Comparison of ENCODE assay signal across 8 cellular contexts in the genomic region with DNA sequence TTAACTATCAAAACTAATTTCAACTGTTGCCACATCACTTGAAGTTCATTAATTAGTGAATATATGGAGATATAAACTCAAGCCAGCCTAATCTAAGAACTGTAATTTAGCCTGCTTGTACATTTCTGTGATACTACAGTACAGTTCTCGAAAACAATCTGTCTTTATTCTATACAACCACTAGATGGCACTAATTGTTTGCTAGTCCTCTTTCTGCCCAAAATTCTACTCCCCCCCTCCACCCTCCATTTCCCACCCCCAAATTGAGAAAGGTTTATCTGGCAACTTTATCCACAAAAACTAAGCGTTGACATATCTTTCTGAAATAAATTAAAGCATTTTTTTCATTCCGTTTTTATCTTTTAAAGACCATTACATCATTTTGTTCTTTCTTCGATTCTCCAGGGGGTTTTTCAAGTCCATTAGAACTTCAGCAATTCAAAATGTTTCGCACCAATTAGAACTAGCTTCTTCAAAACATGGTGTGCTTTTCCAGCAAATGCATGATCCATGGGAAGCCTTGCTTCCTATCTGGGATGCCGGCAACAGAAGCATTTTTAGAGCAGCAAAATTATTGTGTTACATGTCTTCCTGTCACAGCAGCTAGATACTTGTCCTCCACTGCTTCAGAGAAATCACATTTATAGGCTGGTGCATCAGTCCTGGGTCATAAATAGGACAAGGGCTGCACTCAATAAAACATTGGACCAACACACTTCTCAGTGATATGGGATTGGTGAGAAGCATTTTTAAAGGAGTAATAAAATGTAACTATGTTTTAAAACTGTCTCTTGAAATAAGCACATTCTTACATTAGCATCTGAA.
A peak's percentile ranks its signal among the peaks of the same experiment; 100 is the strongest.
DNase-seq lines count a peak whose midpoint lies in the region; ATAC-seq, FAIRE-seq and TF ChIP-seq lines count a peak whose summit lies in the region.

No MANE protein-coding gene starts in this region.

- H3K4me3 ChIP-seq in LNCaP clone FGC (ENCODE audit: low read depth, low read length) = no peak overlapping the region
- H3K4me3 ChIP-seq in K562 = no peak overlapping the region
- no peak overlapping the region for H3K4me3 ChIP-seq in mesenchymal stem cell (ENCODE audit: insufficient read depth in 1 of 2, low read depth in 1 of 2, low read length in 2 of 2)

- in situ Hi-C loops in K562 (cut with MboI) = no loop called here

- peak; percentile 51 for DNase-seq in NCI-H2171 treated with DMSO at 0.1 percent for 48 hours (lab: John Stamatoyannopoulos, UW)
- DNase-seq in NCI-H2171 (lab: John Stamatoyannopoulos, UW) = no peak
- no peak for DNase-seq in LNCaP clone FGC (ENCODE audit: low read depth)
- DNase-seq in K562 (ENCODE audit: extremely low read depth in 1 of 4, low spot score in 3 of 4) = peak; percentile 2 to 41 (median 30)
- DNase-seq in mesenchymal stem cell = peak; percentile 16
- DNase-seq in cerebellar nuclear complex (lab: John Stamatoyannopoulos, UW) = no peak
- no peak for DNase-seq in stimulated activated naive CD4-positive, alpha-beta T cell (lab: John Stamatoyannopoulos, UW)
- no peak for DNase-seq in activated CD4-positive, CD25-positive, alpha-beta regulatory T cell (lab: John Stamatoyannopoulos, UW)

- H3K27me3 ChIP-seq in K562 (ENCODE audit: control insufficient read depth in 2 of 2, insufficient read depth in 2 of 2, low read length in 2 of 2) = no peaks in the 10 kb centered on the region
- H3K27me3 ChIP-seq in mesenchymal stem cell (ENCODE audit: control insufficient read depth in 1 of 2, insufficient read depth in 1 of 2, low read length in 2 of 2) = peaks cover 54 to 85% of the 10 kb centered on the region in 2 experiments

- no peaks in the 10 kb centered on the region for H3K9me3 ChIP-seq in K562 (replicated peaks; ENCODE audit: control insufficient read depth, insufficient read depth, low read depth, low read length)
- H3K9me3 ChIP-seq in mesenchymal stem cell (ENCODE audit: control insufficient read depth, low read length) = no peaks in the 10 kb centered on the region

- ATAC-seq in K562 = peak; percentile 55; the same call in 1 of the 3 replicates

- H4K91ac ChIP-seq in mesenchymal stem cell (ENCODE audit: low read length) = no peak overlapping the region

- H3K79me1 ChIP-seq in mesenchymal stem cell (replicated peaks; ENCODE audit: low read length, poor library complexity, severe bottlenecking) = no peaks in the 10 kb centered on the region

- peak; percentile 51 for TF ChIP-seq CTCF in LNCaP clone FGC (IDR thresholded peaks at IDR 0.05; ENCODE audit: control insufficient read depth, extremely low read depth, insufficient read depth)
- peak in 2 of 3 experiments; percentile 37 to 53; a peak in 3 of 6 replicates for TF ChIP-seq CTCF in K562 (IDR thresholded peaks at IDR 0.05 in 2 of 3, conservative IDR thresholded peaks at IDR 0.05 in 1 of 3; ENCODE audit: insufficient read depth in 2 of 3, low read depth in 1 of 3, low read length in 3 of 3)

- POLR2A ChIA-PET in K562 (lab: Yijun Ruan, JAX) = no interaction called here

- H3K36me3 ChIP-seq in K562 (ENCODE audit: control insufficient read depth, insufficient read depth, low read length) (no peaks in the 10 kb centered on the region), mesenchymal stem cell (ENCODE audit: control insufficient read depth in 1 of 2, insufficient read depth in 2 of 2, low read depth in 1 of 2, low read length in 2 of 2) (no peaks in the 10 kb centered on the region)

- H3K14ac ChIP-seq in mesenchymal stem cell (ENCODE audit: low read length in 2 of 2) = no peak overlapping the region

- no peak for TF ChIP-seq POLR2A in K562 (conservative IDR thresholded peaks at IDR 0.05)

- FAIRE-seq in K562 (lab: Jason Lieb, UNC) = no peak

- no peak for TF ChIP-seq EP300 in K562 (IDR thresholded peaks at IDR 0.05; ENCODE audit: low read length)

- no peak overlapping the region for H2BK120ac ChIP-seq in mesenchymal stem cell (ENCODE audit: low read depth, low read length)

- H3K79me2 ChIP-seq in K562 (ENCODE audit: control insufficient read depth, insufficient read depth, low read length) = no peaks in the 10 kb centered on the region

- no peak overlapping the region for H3K4me2 ChIP-seq in K562 (ENCODE audit: insufficient read depth, low read length)
- no peak overlapping the region for H3K4me2 ChIP-seq in mesenchymal stem cell (ENCODE audit: low read length, poor library complexity, severe bottlenecking)

- H2BK5ac ChIP-seq in mesenchymal stem cell (ENCODE audit: low read depth, low read length, poor library complexity, severe bottlenecking) = no peak overlapping the region

- no TSS peak for BruUV-seq in K562 (replicated peaks; lab: Mats Ljungman, UMichigan)

- H4K20me1 ChIP-seq in K562 (replicated peaks; ENCODE audit: control insufficient read depth, insufficient read depth, low read length) = no peaks in the 10 kb centered on the region

- H2AK5ac ChIP-seq in mesenchymal stem cell (ENCODE audit: low read length, severe bottlenecking) = no peak overlapping the region

- H4K8ac ChIP-seq in mesenchymal stem cell (ENCODE audit: low read length) = no peak overlapping the region

- intact Hi-C loops in K562 (cut with micrococcal nuclease) = loop anchor here (1.0 to 2.0 kb wide), 2 partner anchors 503 to 556 kb away; no protein-coding TSS in a partner anchor

- H3K18ac ChIP-seq in mesenchymal stem cell (ENCODE audit: low read depth in 1 of 2, low read length in 2 of 2) = no peak overlapping the region

- peak; percentile 58 to 65 for TF ChIP-seq RAD21 in K562 (CRISPR knock-in tag; conservative IDR thresholded peaks at IDR 0.05 in 1 of 2, IDR thresholded peaks at IDR 0.05 in 1 of 2)

- WGBS in K562 (ENCODE audit: insufficient coverage, low coverage, missing lambda C conversion rate) = 5% methylated on average over 6 of the region's 6 CpGs
- 37% methylated on average over 6 of the region's 6 CpGs for WGBS in mesenchymal stem cell

- no peak overlapping the region for H3K4ac ChIP-seq in mesenchymal stem cell (ENCODE audit: low read depth in 1 of 2, low read length in 2 of 2)

- H2BK12ac ChIP-seq in mesenchymal stem cell (ENCODE audit: low read length in 2 of 2) = no peak overlapping the region

- no peak overlapping the region for H2BK15ac ChIP-seq in mesenchymal stem cell (ENCODE audit: low read depth, poor library complexity, severe bottlenecking)

- no peaks in the 10 kb centered on the region for H3K9me1 ChIP-seq in K562 (ENCODE audit: control insufficient read depth, insufficient read depth, low read length)

- H3K23ac ChIP-seq in mesenchymal stem cell (ENCODE audit: low read length in 2 of 2) = no peak overlapping the region

- H3K4me1 ChIP-seq in K562 (replicated peaks in 1 of 2; ENCODE audit: control insufficient read depth in 2 of 2, insufficient read depth in 2 of 2, low read length in 2 of 2) (no peaks in the 10 kb centered on the region), mesenchymal stem cell (ENCODE audit: control insufficient read depth, insufficient read depth, low read depth, low read length) (no peaks in the 10 kb centered on the region)

- no peak overlapping the region for H2AFZ ChIP-seq in K562 (ENCODE audit: low read depth, low read length)
- H2AFZ ChIP-seq in mesenchymal stem cell (ENCODE audit: low read depth, low read length) = no peak overlapping the region

- H3K9ac ChIP-seq in K562 (ENCODE audit: insufficient read depth in 1 of 2, low read depth in 2 of 2, low read length in 2 of 2) (no peak overlapping the region), mesenchymal stem cell (ENCODE audit: low read length) (no peak overlapping the region)

- CTCF ChIA-PET in K562 (lab: Yijun Ruan, JAX; ENCODE audit: low intra/inter-chr PET ratio) = interaction anchor here (0.6 kb wide), 1 partner anchor 410 kb away, joined by 3 read pairs; no protein-coding TSS in a partner anchor

- H3K27ac ChIP-seq in K562 (ENCODE audit: extremely low read depth, low read depth, low read length) (no peak overlapping the region), mesenchymal stem cell (ENCODE audit: low read length, poor library complexity, severe bottlenecking) (no peak overlapping the region)

TF ChIP-seq in K562, 482 proteins besides CTCF, POLR2A, EP300 and RAD21:
- TF ChIP-seq VEZF1 (CRISPR knock-in tag; IDR thresholded peaks at IDR 0.05) (peak; percentile 66), SMC3 (conservative IDR thresholded peaks at IDR 0.05; ENCODE audit: insufficient read depth, low read depth, low read length) (peak; percentile 32; the same call in 1 of the 2 replicates), DIDO1 (tag; IDR thresholded peaks at IDR 0.05; ENCODE audit: low read depth) (no peak)
- TF ChIP-seq, protein P1, sequence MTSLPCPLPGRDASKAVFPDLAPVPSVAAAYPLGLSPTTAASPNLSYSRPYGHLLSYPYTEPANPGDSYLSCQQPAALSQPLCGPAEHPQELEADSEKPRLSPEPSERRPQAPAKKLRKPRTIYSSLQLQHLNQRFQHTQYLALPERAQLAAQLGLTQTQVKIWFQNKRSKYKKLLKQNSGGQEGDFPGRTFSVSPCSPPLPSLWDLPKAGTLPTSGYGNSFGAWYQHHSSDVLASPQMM (CRISPR knock-in tag; IDR thresholded peaks at IDR 0.05) = no peak
- TF ChIP-seq, protein P2, sequence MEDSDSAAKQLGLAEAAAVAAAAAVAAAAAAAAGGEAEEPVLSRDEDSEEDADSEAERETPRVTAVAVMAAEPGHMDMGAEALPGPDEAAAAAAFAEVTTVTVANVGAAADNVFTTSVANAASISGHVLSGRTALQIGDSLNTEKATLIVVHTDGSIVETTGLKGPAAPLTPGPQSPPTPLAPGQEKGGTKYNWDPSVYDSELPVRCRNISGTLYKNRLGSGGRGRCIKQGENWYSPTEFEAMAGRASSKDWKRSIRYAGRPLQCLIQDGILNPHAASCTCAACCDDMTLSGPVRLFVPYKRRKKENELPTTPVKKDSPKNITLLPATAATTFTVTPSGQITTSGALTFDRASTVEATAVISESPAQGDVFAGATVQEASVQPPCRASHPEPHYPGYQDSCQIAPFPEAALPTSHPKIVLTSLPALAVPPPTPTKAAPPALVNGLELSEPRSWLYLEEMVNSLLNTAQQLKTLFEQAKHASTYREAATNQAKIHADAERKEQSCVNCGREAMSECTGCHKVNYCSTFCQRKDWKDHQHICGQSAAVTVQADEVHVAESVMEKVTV (CRISPR knock-in tag; IDR thresholded peaks at IDR 0.05) = peak; percentile 43; the same call in 1 of the 2 replicates

Comparison
In these comparisons a context has a peak if more than half of its experiments do, and no peak if none do; other contexts are left out.
1. DNase-seq: peak in NCI-H2171 treated with DMSO at 0.1 percent for 48 hours (single experiment), K562 (4 of 4) and mesenchymal stem cell (single experiment); none in NCI-H2171 (single experiment), LNCaP clone FGC (single experiment), cerebellar nuclear complex (0 of 2), stimulated activated naive CD4-positive, alpha-beta T cell (0 of 6) and activated CD4-positive, CD25-positive, alpha-beta regulatory T cell (0 of 4).